20 cellular contexts compared by ENCODE assay signal in genomic region chr1:60924165-60924564, GRCh38.
"Had no signal": no experiment of that assay in that cellular context is flagged by ENCODE, and none has a peak within 500 bp of the region (broad histone marks: within the 10 kb centered on the region; RNA-seq: fewer than 3 reads in every experiment).

No MANE protein-coding gene starts in this region.

- H3K4me3 ChIP-seq: ovary, spleen, thoracic aorta, upper lobe of left lung had no signal

- DNase-seq: activated CD4-positive, alpha-beta T cell treated with anti-CD3 and anti-CD28 coated beads for 48 hours; activated CD4-positive, CD25-positive, alpha-beta regulatory T cell; activated CD8-positive, alpha-beta T cell treated with anti-CD3 and anti-CD28 coated beads for 36 hours; activated naive CD4-positive, alpha-beta T cell treated with anti-CD3 and anti-CD28 coated beads for 36 hours; activated T-cell treated with anti-CD3 and anti-CD28 coated beads, Interleukin-2, amount 50 U/mL, for 4 hours; anterior cingulate cortex; dermis blood vessel endothelial cell; effector memory CD4-positive, alpha-beta T cell; foreskin fibroblast; kidney; naive thymus-derived CD4-positive, alpha-beta T cell; ovary; spleen; stimulated activated CD4-positive, alpha-beta T cell treated with anti-CD3 and anti-CD28 coated beads, Interleukin-4, amount 100 ng/mL, for 4 hours; T1000 had no signal

- H3K27me3 ChIP-seq: ovary, spleen, upper lobe of left lung had no signal

- H3K36me3 Mint-ChIP-seq: memory B cell; naive thymus-derived CD4-positive, alpha-beta T cell; stimulated activated memory B cell treated with anti-CD40 and anti-IgM and Interleukin-4, amounts not matched to agents 10 μg/mL and 1 μg/mL and 100 μg/mL, for 72 hours had no signal

- H3K4me3 Mint-ChIP-seq: activated CD8-positive, alpha-beta T cell treated with anti-CD3 and anti-CD28 coated beads for 36 hours; activated naive CD4-positive, alpha-beta T cell treated with anti-CD3 and anti-CD28 coated beads for 36 hours; activated T-cell treated with anti-CD3 and anti-CD28 coated beads, Interleukin-2, amount 50 U/mL, for 4 hours; memory B cell; naive thymus-derived CD4-positive, alpha-beta T cell; stimulated activated memory B cell treated with anti-CD40 and anti-IgM and Interleukin-4, amounts not matched to agents 10 μg/mL and 1 μg/mL and 100 μg/mL, for 72 hours had no signal

- H3K9me3 ChIP-seq: ovary, spleen, thoracic aorta, upper lobe of left lung had no signal

- H3K4me1 Mint-ChIP-seq: memory B cell; naive thymus-derived CD4-positive, alpha-beta T cell; stimulated activated memory B cell treated with anti-CD40 and anti-IgM and Interleukin-4, amounts not matched to agents 10 μg/mL and 1 μg/mL and 100 μg/mL, for 72 hours had no signal

- H3K9me3 Mint-ChIP-seq: activated CD8-positive, alpha-beta T cell treated with anti-CD3 and anti-CD28 coated beads for 36 hours; activated naive CD4-positive, alpha-beta T cell treated with anti-CD3 and anti-CD28 coated beads for 36 hours; activated T-cell treated with anti-CD3 and anti-CD28 coated beads, Interleukin-2, amount 50 U/mL, for 4 hours; stimulated activated memory B cell treated with anti-CD40 and anti-IgM and Interleukin-4, amounts not matched to agents 10 μg/mL and 1 μg/mL and 100 μg/mL, for 72 hours had no signal

- H3K36me3 ChIP-seq: ovary, spleen, thoracic aorta, upper lobe of left lung had no signal

- H3K27ac ChIP-seq: epithelial cell of prostate, ovary, thoracic aorta, upper lobe of left lung had no signal

- H3K27ac Mint-ChIP-seq: activated CD8-positive, alpha-beta T cell treated with anti-CD3 and anti-CD28 coated beads for 36 hours; activated naive CD4-positive, alpha-beta T cell treated with anti-CD3 and anti-CD28 coated beads for 36 hours; memory B cell; naive thymus-derived CD4-positive, alpha-beta T cell; stimulated activated memory B cell treated with anti-CD40 and anti-IgM and Interleukin-4, amounts not matched to agents 10 μg/mL and 1 μg/mL and 100 μg/mL, for 72 hours had no signal

- H3K27me3 Mint-ChIP-seq: activated CD8-positive, alpha-beta T cell treated with anti-CD3 and anti-CD28 coated beads for 36 hours; stimulated activated memory B cell treated with anti-CD40 and anti-IgM and Interleukin-4, amounts not matched to agents 10 μg/mL and 1 μg/mL and 100 μg/mL, for 72 hours had no signal

- ATAC-seq: activated CD8-positive, alpha-beta T cell treated with anti-CD3 and anti-CD28 coated beads for 36 hours; activated T-cell treated with anti-CD3 and anti-CD28 coated beads, Interleukin-2, amount 50 U/mL, for 4 hours; naive thymus-derived CD4-positive, alpha-beta T cell had no signal
